Comparison of ENCODE assay signal across 11 cellular contexts in the genomic region with DNA sequence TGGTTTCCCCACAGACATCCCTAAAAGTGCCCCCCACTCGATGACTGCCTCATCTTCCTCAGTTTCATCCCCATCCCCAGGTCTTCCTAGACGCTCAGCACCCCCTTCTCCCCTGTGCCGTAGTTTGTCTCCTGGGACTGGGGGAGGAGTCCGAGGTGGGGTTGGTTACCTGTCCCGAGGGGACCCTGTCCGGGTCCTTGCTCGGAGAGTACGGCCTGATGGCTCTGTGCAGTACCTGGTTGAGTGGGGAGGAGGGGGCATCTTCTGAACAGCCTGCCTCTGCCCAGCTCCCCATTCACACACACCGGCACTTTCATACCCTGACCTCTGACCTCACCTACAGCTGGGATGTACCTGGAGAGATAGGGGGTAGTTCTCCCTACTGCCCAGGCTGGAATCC. TPM values are rescaled to one million over a fixed set of nuclear protein-coding genes. Genes with fewer than 3 reads are reported as not detected.
DNase-seq lines count a peak whose midpoint lies in the region; ATAC-seq and TF ChIP-seq lines count a peak whose summit lies in the region.
"Had no signal": no experiment of that assay in that cellular context is flagged by ENCODE, and none has a peak within 500 bp of the region (broad histone marks: within the 10 kb centered on the region; RNA-seq: fewer than 3 reads in every experiment).

No MANE protein-coding gene starts in this region.

- H4K20me1 ChIP-seq in BLaER1 treated with 17β-estradiol and CSF1 and Interleukin-3, amounts not matched to agents 10 nM and 100 nM = peaks cover 6 to 51% (median 24%) of the 10 kb centered on the region in 11 experiments; a peak in 12 of 22 replicates
- peaks cover 45% of the 10 kb centered on the region for H4K20me1 ChIP-seq in Loucy (ENCODE audit: insufficient read depth, low read length, poor library complexity, severe bottlenecking)
- no peaks in the 10 kb centered on the region for H4K20me1 ChIP-seq in mammary epithelial cell (ENCODE audit: insufficient read depth, low read length)

- dilution Hi-C loops in mammary epithelial cell (cut with HindIII; ENCODE audit: low sequenced_read_pairs) = no loop called here

- H3F3A ChIP-seq in Loucy (ENCODE audit: low read depth) = no peaks in the 10 kb centered on the region

- H3K27ac ChIP-seq in BLaER1 treated with 17β-estradiol and CSF1 and Interleukin-3, amounts not matched to agents 10 nM and 100 nM = peak overlapping the region in 4 of 11 experiments; percentile 13 to 86 (median 61); a peak in 7 of 22 replicates
- H3K27ac ChIP-seq in mammary epithelial cell (ENCODE audit: insufficient read depth, low read depth, low read length) = no peak overlapping the region
- H3K27ac ChIP-seq in right atrium auricular region = no peak overlapping the region

- no peaks in the 10 kb centered on the region for H3K36me3 Mint-ChIP-seq in natural killer cell

- DNase-seq in mammary epithelial cell (no peak), natural killer cell (no peak), DMS114 treated with DMSO at 0.1 percent for 48 hours (lab: John Stamatoyannopoulos, UW; ENCODE audit: unreplicated experiment) (no peak), left ventricle myocardium superior (no peak), right atrium auricular region (ENCODE audit: low spot score) (no peak)
- DNase-seq: NCI-H2081, retina had no signal

- peak overlapping the region; percentile 28 to 91 (median 81); a peak in 15 of 20 replicates for H3K4me3 ChIP-seq in BLaER1 treated with 17β-estradiol and CSF1 and Interleukin-3, amounts not matched to agents 10 nM and 100 nM
- H3K4me3 ChIP-seq in Loucy (ENCODE audit: low read length, poor library complexity, severe bottlenecking) (peak overlapping the region; percentile 90), mammary epithelial cell (replicated peaks in 1 of 3; ENCODE audit: insufficient read depth in 1 of 3, low read depth in 2 of 3, low read length in 3 of 3) (no peak overlapping the region), right atrium auricular region (no peak overlapping the region)

- ATAC-seq in natural killer cell (no peak), left ventricle myocardium superior (no peak), GM21390 (IDR thresholded peaks at IDR 0.05; ENCODE audit: unreplicated experiment) (no peak)

- H3K27me3 Mint-ChIP-seq in natural killer cell (ENCODE audit: low read depth in 2 of 2) = no peaks in the 10 kb centered on the region

- intact Hi-C loops in mammary epithelial cell (cut with micrococcal nuclease) (loop anchor here (10.0 kb wide), 2 partner anchors 219 to 289 kb away; no protein-coding TSS in a partner anchor), natural killer cell (cut with micrococcal nuclease) (loop anchor here (5.0 kb wide), 1 partner anchor 36 kb away; a partner anchor contains a TSS), left ventricle myocardium superior (cut with micrococcal nuclease) (no loop called here)

- peaks cover 38 to 49% (median 42%) of the 10 kb centered on the region in 11 experiments for H3K36me3 ChIP-seq in BLaER1 treated with 17β-estradiol and CSF1 and Interleukin-3, amounts not matched to agents 10 nM and 100 nM
- H3K36me3 ChIP-seq in Loucy (ENCODE audit: insufficient read depth, low read length) = no peaks in the 10 kb centered on the region; the same call in 1 of the 2 replicates
- H3K36me3 ChIP-seq in mammary epithelial cell (ENCODE audit: insufficient read depth, low read length) = peaks cover 7% of the 10 kb centered on the region
- peaks cover 39% of the 10 kb centered on the region for H3K36me3 ChIP-seq in right atrium auricular region

- H3K4me1 Mint-ChIP-seq in natural killer cell = peaks cover 70 to 85% of the 10 kb centered on the region in 2 donors

- WGBS in mammary epithelial cell (ENCODE audit: low coverage, missing lambda C conversion rate) = 61% methylated on average over 6 of the region's 9 CpGs

- H3K9me2 ChIP-seq in Loucy (replicated peaks; ENCODE audit: low read depth, low read length) = no peaks in the 10 kb centered on the region

- peaks cover 72 to 82% (median 81%) of the 10 kb centered on the region in 10 experiments for H3K4me1 ChIP-seq in BLaER1 treated with 17β-estradiol and CSF1 and Interleukin-3, amounts not matched to agents 10 nM and 100 nM
- peaks cover 55% of the 10 kb centered on the region for H3K4me1 ChIP-seq in Loucy (ENCODE audit: insufficient read depth, low read length, poor library complexity, severe bottlenecking)
- peaks cover 23% of the 10 kb centered on the region for H3K4me1 ChIP-seq in mammary epithelial cell (ENCODE audit: insufficient read depth, low read length)
- H3K4me1 ChIP-seq in right atrium auricular region = peaks cover 0 to 57% of the 10 kb centered on the region in 2 donors

- H3K9ac ChIP-seq in BLaER1 treated with 17β-estradiol and CSF1 and Interleukin-3, amounts not matched to agents 10 nM and 100 nM = peak overlapping the region; percentile 25 to 85 (median 80); a peak in 18 of 22 replicates
- H3K9ac ChIP-seq in Loucy (ENCODE audit: low read depth, low read length, poor library complexity, severe bottlenecking) = peak overlapping the region; percentile 91
- H3K9ac ChIP-seq in mammary epithelial cell (ENCODE audit: insufficient read depth, low read length) = no peak overlapping the region

- TF ChIP-seq CTCF in Loucy (conservative IDR thresholded peaks at IDR 0.05; ENCODE audit: low read length) (no peak), mammary epithelial cell (conservative IDR thresholded peaks at IDR 0.05 in 1 of 2, IDR thresholded peaks at IDR 0.05 in 1 of 2; ENCODE audit: extremely low read depth in 1 of 2, insufficient read depth in 1 of 2, low read depth in 1 of 2, low read length in 2 of 2) (no peak), natural killer cell (IDR thresholded peaks at IDR 0.05) (no peak), right atrium auricular region (IDR thresholded peaks at IDR 0.05) (no peak)

- no peak overlapping the region for H2AFZ ChIP-seq in Loucy (ENCODE audit: low read length)
- no peak overlapping the region for H2AFZ ChIP-seq in mammary epithelial cell (ENCODE audit: low read depth, low read length)

- H3K4me2 ChIP-seq in BLaER1 treated with 17β-estradiol and CSF1 and Interleukin-3, amounts not matched to agents 10 nM and 100 nM = peak overlapping the region; percentile 91 to 100 (median 98)
- H3K4me2 ChIP-seq in Loucy (ENCODE audit: low read depth, low read length, poor library complexity, severe bottlenecking) (peak overlapping the region; percentile 87), mammary epithelial cell (ENCODE audit: insufficient read depth, low read depth, low read length) (peak overlapping the region; percentile 93)

- H3K79me2 ChIP-seq in Loucy (ENCODE audit: insufficient read depth, low read length) = peaks cover 71% of the 10 kb centered on the region
- H3K79me2 ChIP-seq in mammary epithelial cell (ENCODE audit: insufficient read depth, low read length) = peaks cover 37% of the 10 kb centered on the region

- no peaks in the 10 kb centered on the region for H3K9me3 ChIP-seq in BLaER1 treated with 17β-estradiol and CSF1 and Interleukin-3, amounts not matched to agents 10 nM and 100 nM (replicated peaks in 1 of 11)
- H3K9me3 ChIP-seq in Loucy (ENCODE audit: insufficient read depth, low read depth, low read length) (no peaks in the 10 kb centered on the region), mammary epithelial cell (replicated peaks; ENCODE audit: insufficient read depth, low read length) (no peaks in the 10 kb centered on the region), right atrium auricular region (no peaks in the 10 kb centered on the region)
- H3K9me3 ChIP-seq: adrenal gland had no signal

- peak overlapping the region; percentile 97 for H3K4me3 Mint-ChIP-seq in natural killer cell

- no peaks in the 10 kb centered on the region for H3K27me3 ChIP-seq in BLaER1 treated with 17β-estradiol and CSF1 and Interleukin-3, amounts not matched to agents 10 nM and 100 nM
- H3K27me3 ChIP-seq in Loucy (ENCODE audit: insufficient read depth, low read length, poor library complexity, severe bottlenecking) (no peaks in the 10 kb centered on the region), mammary epithelial cell (ENCODE audit: insufficient read depth, low read length) (no peaks in the 10 kb centered on the region), right atrium auricular region (no peaks in the 10 kb centered on the region)
- H3K27me3 ChIP-seq: adrenal gland had no signal

- peak overlapping the region; percentile 100 for H3K27ac Mint-ChIP-seq in natural killer cell

- CTCF ChIA-PET in mammary epithelial cell (lab: Charles Lee; ENCODE audit: low non-redundant PET) = no interaction called here

- in situ Hi-C loops in mammary epithelial cell (cut with MboI; ENCODE audit: low sequenced_read_pairs in 2 of 2) = no loop called here

- no peaks in the 10 kb centered on the region for H3K9me3 Mint-ChIP-seq in natural killer cell

- no TSS peak for BruUV-seq in mammary epithelial cell (replicated peaks; lab: Mats Ljungman, UMichigan)

RNA-seq across cellular contexts. Expression of a gene that starts 2.1 kb away (rescaled TPM):
- total RNA-seq in mammary epithelial cell (100 to 1,000 TPM in 1 of 2 donors, 10 to 100 TPM in 1; 81.4 to 181 TPM), natural killer cell (100 to 1,000 TPM; 166 to 186 (median 184) TPM), left ventricle myocardium superior (120 TPM), right atrium auricular region (100 to 1,000 TPM; 118 to 119 TPM)
- 232 TPM for polyA plus RNA-seq in mammary epithelial cell
- polyA minus RNA-seq in mammary epithelial cell = 160 TPM

RNA-seq across cellular contexts. Expression of a gene that starts 4.0 kb away (rescaled TPM):
- total RNA-seq in mammary epithelial cell (10 to 100 TPM in 1 of 2 donors, 1 to 10 TPM in 1; 4.2 to 17.7 TPM), natural killer cell (10 to 100 TPM; 43.5 to 61.6 (median 55.8) TPM), left ventricle myocardium superior (6.2 TPM), right atrium auricular region (10 to 100 TPM in 1 of 2 donors, 1 to 10 TPM in 1; 3.6 to 10.1 TPM)
- 3.2 TPM for polyA plus RNA-seq in mammary epithelial cell
- polyA minus RNA-seq in mammary epithelial cell = 1.8 TPM

RNA-seq across cellular contexts. Expression of a gene that starts 5.0 kb away (rescaled TPM):
- total RNA-seq in mammary epithelial cell (10 to 100 TPM; 15.7 to 31.7 TPM), natural killer cell (100 to 1,000 TPM; 262 to 392 (median 322) TPM), left ventricle myocardium superior (51.9 TPM), right atrium auricular region (10 to 100 TPM; 51.8 to 69.8 TPM)
- polyA plus RNA-seq in mammary epithelial cell = 19.0 TPM
- 56.0 TPM for polyA minus RNA-seq in mammary epithelial cell

RNA-seq across cellular contexts. Expression of a gene that starts 24.2 kb away (rescaled TPM):
- total RNA-seq in mammary epithelial cell (10 to 100 TPM in 1 of 2 donors, 1 to 10 TPM in 1; 2.8 to 36.7 TPM), natural killer cell (1 to 10 TPM; 2.7 to 4.6 (median 3.3) TPM), left ventricle myocardium superior (0.74 TPM), right atrium auricular region (1 to 10 TPM in 1 of 2 donors, under 1 TPM in 1; 0.59 to 1.6 TPM)
- 47.5 TPM for polyA plus RNA-seq in mammary epithelial cell
- 45.2 TPM for polyA minus RNA-seq in mammary epithelial cell

RNA-seq across cellular contexts. Expression of a gene that starts 38.5 kb away (rescaled TPM):
- total RNA-seq in mammary epithelial cell = 10 to 100 TPM in 1 of 2 donors, 1 to 10 TPM in 1; 5.7 to 10.3 TPM
- 10.0 TPM for polyA plus RNA-seq in mammary epithelial cell
- 19.4 TPM for polyA minus RNA-seq in mammary epithelial cell
- total RNA-seq in natural killer cell = 1 to 10 TPM; 3.8 to 5.1 (median 3.9) TPM
- total RNA-seq in left ventricle myocardium superior = 5.1 TPM
- 1 to 10 TPM; 1.3 to 4.1 TPM for total RNA-seq in right atrium auricular region

Comparison
In these comparisons a context has a peak if more than half of its experiments do, and no peak if none do; other contexts are left out.
1. H3K4me3 ChIP-seq: peak in BLaER1 treated with 17β-estradiol and CSF1 and Interleukin-3, amounts not matched to agents 10 nM and 100 nM (10 of 10) and Loucy (single experiment); none in mammary epithelial cell (0 of 3) and right atrium auricular region (0 of 2).
2. Peak in every context shown above with its lines, with median percentiles within 50 percentile points of each other: H3K4me2 ChIP-seq.